In the genomic region with DNA sequence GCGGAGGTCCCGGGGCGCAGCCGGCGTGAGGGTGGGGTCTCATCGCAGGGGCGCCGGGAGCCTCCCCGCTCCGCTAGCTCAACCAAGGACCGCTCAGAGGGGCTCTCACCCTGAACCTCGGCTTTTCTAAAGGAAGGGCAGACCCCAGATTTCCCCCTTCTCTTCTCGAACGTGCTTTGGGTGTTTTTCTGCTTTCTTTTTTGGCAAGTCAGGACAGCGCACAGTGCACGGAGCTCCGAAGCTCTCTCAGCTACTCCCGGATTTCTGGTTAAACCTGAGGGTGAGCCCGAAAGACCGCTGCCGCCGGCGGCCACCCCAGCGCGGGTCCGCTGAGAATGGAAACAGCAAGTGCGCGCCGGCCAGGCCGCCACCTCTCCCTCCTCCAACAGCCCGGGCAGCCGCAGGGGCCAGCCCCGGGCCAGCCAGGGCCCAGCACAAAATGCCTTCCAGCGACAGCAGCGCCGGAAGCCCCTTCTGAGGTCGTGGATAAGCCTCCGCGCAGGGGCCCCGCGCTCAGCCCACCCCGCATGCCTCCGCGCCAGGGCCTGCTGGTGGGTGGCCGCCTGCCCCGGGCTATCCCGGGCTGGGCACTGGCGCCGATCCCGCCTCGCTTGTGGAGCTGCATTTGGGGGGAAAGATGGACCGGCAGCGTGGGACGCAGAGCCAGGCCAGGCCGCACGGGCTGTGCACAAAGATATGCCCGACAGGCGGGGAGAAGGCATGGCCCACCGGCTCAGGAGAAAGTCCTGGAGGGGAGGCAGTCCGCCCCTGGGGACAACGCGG, we compare ENCODE assay signal across 8 cellular contexts. TPM values are rescaled to one million over a fixed set of nuclear protein-coding genes. Genes with fewer than 3 reads are reported as not detected.
DNase-seq lines count a peak whose midpoint lies in the region; ATAC-seq, FAIRE-seq and TF ChIP-seq lines count a peak whose summit lies in the region.

No MANE protein-coding gene starts in this region.

- intact Hi-C loops in endothelial cell of umbilical vein (cut with micrococcal nuclease), result no loop called here

- dilution Hi-C loops in endothelial cell of umbilical vein (cut with MboI; ENCODE audit: extremely low pct_ligation_motif_present, low sequenced_read_pairs), result no loop called here

- ATAC-seq in GM19395 (IDR thresholded peaks at IDR 0.05; ENCODE audit: unreplicated experiment) (no peak), GM18498 (IDR thresholded peaks at IDR 0.05; ENCODE audit: unreplicated experiment) (no peak), GM18858 (IDR thresholded peaks at IDR 0.05; ENCODE audit: unreplicated experiment) (no peak)

- H3K9ac ChIP-seq in endothelial cell of umbilical vein (replicated peaks; ENCODE audit: extremely low read depth, insufficient read depth, low read length) (no peak overlapping the region), mucosa of stomach (ENCODE audit: low read length) (peak overlapping the region; percentile 59)

- FAIRE-seq in endothelial cell of umbilical vein (lab: Jason Lieb, UNC), result peak; percentile 8

- peaks cover 20% of the 10 kb centered on the region for H3K27me3 Mint-ChIP-seq in IgD-negative memory B cell

- peaks cover 11% of the 10 kb centered on the region for H3K36me3 Mint-ChIP-seq in IgD-negative memory B cell

- peaks cover 4% of the 10 kb centered on the region; the same call in 1 of the 2 replicates for H3K36me3 ChIP-seq in ACC112 (ENCODE audit: insufficient read depth, low read length)
- H3K36me3 ChIP-seq in endothelial cell of umbilical vein (ENCODE audit: control insufficient read depth in 2 of 2, extremely low read depth in 1 of 2, insufficient read depth in 2 of 2, low read length in 2 of 2), result peaks cover 6 to 8% of the 10 kb centered on the region in 2 experiments
- H3K36me3 ChIP-seq in mucosa of stomach (ENCODE audit: control insufficient read depth, insufficient read depth, low read length), result peaks cover under 1% of the 10 kb centered on the region

- POLR2A ChIA-PET in endothelial cell of umbilical vein (lab: Charles Lee), result no interaction called here

- no peaks in the 10 kb centered on the region for H3K9me1 ChIP-seq in endothelial cell of umbilical vein (replicated peaks; ENCODE audit: control insufficient read depth, extremely low read depth, insufficient read depth, low read length)

- H3K4me2 ChIP-seq in endothelial cell of umbilical vein (ENCODE audit: insufficient read depth, low read length), result peak overlapping the region; percentile 83

- H3K79me2 ChIP-seq in ACC112 (ENCODE audit: control insufficient read depth, insufficient read depth, low read length, unreplicated experiment), result no peaks in the 10 kb centered on the region
- no peaks in the 10 kb centered on the region for H3K79me2 ChIP-seq in endothelial cell of umbilical vein (ENCODE audit: control insufficient read depth, insufficient read depth, low read length)

- DNase-seq in endothelial cell of umbilical vein (ENCODE audit: low read depth, low spot score) (peak; percentile 25), NCI-H345 (lab: John Stamatoyannopoulos, UW) (no peak)

- TF ChIP-seq POLR2A in endothelial cell of umbilical vein (IDR thresholded peaks at IDR 0.05; ENCODE audit: low read depth, low read length), result no peak

- no peaks in the 10 kb centered on the region for H3K9me3 Mint-ChIP-seq in IgD-negative memory B cell

- H3K9me3 ChIP-seq in endothelial cell of umbilical vein (replicated peaks; ENCODE audit: control insufficient read depth, insufficient read depth, low read length) (no peaks in the 10 kb centered on the region), mucosa of stomach (ENCODE audit: control insufficient read depth, low read length) (no peaks in the 10 kb centered on the region)

- peaks cover 4 to 5% (median 5%) of the 10 kb centered on the region in 3 donors for H3K4me1 Mint-ChIP-seq in IgD-negative memory B cell

- no peak overlapping the region for H3K27ac Mint-ChIP-seq in IgD-negative memory B cell

- H4K20me1 ChIP-seq in endothelial cell of umbilical vein (replicated peaks; ENCODE audit: control insufficient read depth, extremely low read depth, insufficient read depth, low read length), result no peaks in the 10 kb centered on the region

- no TSS peak for BruUV-seq in endothelial cell of umbilical vein (replicated peaks; lab: Mats Ljungman, UMichigan)

- peak overlapping the region; percentile 85 for H2AFZ ChIP-seq in ACC112 (ENCODE audit: low read length, unreplicated experiment)
- H2AFZ ChIP-seq in endothelial cell of umbilical vein (ENCODE audit: low read depth, low read length), result peak overlapping the region; percentile 69

- no peak for TF ChIP-seq CTCF in endothelial cell of umbilical vein (IDR thresholded peaks at IDR 0.05; ENCODE audit: extremely low read depth in 1 of 2, insufficient read depth in 1 of 2, low read depth in 1 of 2, low read length in 2 of 2)

- H3K27ac ChIP-seq in ACC112 (ENCODE audit: low read depth, low read length), result no peak overlapping the region
- H3K27ac ChIP-seq in endothelial cell of umbilical vein (ENCODE audit: insufficient read depth, low read depth, low read length), result no peak overlapping the region

- no peaks in the 10 kb centered on the region; the same call in 1 of the 2 replicates for H3K27me3 ChIP-seq in ACC112 (ENCODE audit: insufficient read depth, low read length)
- no peaks in the 10 kb centered on the region for H3K27me3 ChIP-seq in endothelial cell of umbilical vein (ENCODE audit: control insufficient read depth in 2 of 2, insufficient read depth in 2 of 2, low read length in 2 of 2)
- peaks cover 34% of the 10 kb centered on the region for H3K27me3 ChIP-seq in mucosa of stomach (ENCODE audit: control insufficient read depth, insufficient read depth, low read length)

- H3K4me1 ChIP-seq in ACC112 (ENCODE audit: control insufficient read depth, insufficient read depth, low read length, unreplicated experiment) (no peaks in the 10 kb centered on the region), endothelial cell of umbilical vein (ENCODE audit: control insufficient read depth, extremely low read depth, insufficient read depth, low read length) (peaks cover 10% of the 10 kb centered on the region), mucosa of stomach (ENCODE audit: control insufficient read depth, insufficient read depth, low read length) (peaks cover 13% of the 10 kb centered on the region)

- peak overlapping the region; percentile 54 to 90 (median 74) for H3K4me3 Mint-ChIP-seq in IgD-negative memory B cell

- H3K4me3 ChIP-seq in ACC112 (ENCODE audit: low read depth, low read length) (peak overlapping the region; percentile 88), endothelial cell of umbilical vein (replicated peaks in 1 of 3; ENCODE audit: insufficient read depth in 1 of 3, low read depth in 1 of 3, low read length in 3 of 3) (peak overlapping the region; percentile 45 to 59 (median 57)), mucosa of stomach (ENCODE audit: low read length) (peak overlapping the region; percentile 31)

- CTCF ChIA-PET in endothelial cell of umbilical vein (lab: Charles Lee), result interaction anchor here (1.2 to 4.8 kb wide), 2 partner anchors 11 to 19 kb away, joined by 5 to 35 read pairs; no protein-coding TSS in a partner anchor

TF ChIP-seq in endothelial cell of umbilical vein, 7 proteins besides CTCF, POLR2A, EP300 and RAD21:
- TF ChIP-seq POLR2AphosphoS5 (IDR thresholded peaks at IDR 0.05; ENCODE audit: insufficient read depth, low read depth, low read length) (no peak), MAX (IDR thresholded peaks at IDR 0.05; ENCODE audit: insufficient read depth, insufficient read length) (no peak), GATA2 (IDR thresholded peaks at IDR 0.05; ENCODE audit: insufficient read depth, insufficient read length, low read depth, low read length) (no peak), FOS (IDR thresholded peaks at IDR 0.05; ENCODE audit: borderline replicate concordance, insufficient read depth, low read length) (no peak), EZH2 (IDR thresholded peaks at IDR 0.05; ENCODE audit: borderline replicate concordance, low read depth, low read length, severe bottlenecking) (no peak), MYC (IDR thresholded peaks at IDR 0.05; ENCODE audit: low read depth, low read length) (no peak), JUN (IDR thresholded peaks at IDR 0.05; ENCODE audit: borderline replicate concordance, insufficient read depth, insufficient read length, low read depth) (no peak)
TF ChIP-seq in endothelial cell of umbilical vein: peak in this region for 0.

RNA-seq across cellular contexts. Expression of gene OCA2, which starts 8.2 kb away (rescaled TPM):
- polyA plus RNA-seq in IgD-negative memory B cell, result not detected
- total RNA-seq in endothelial cell of umbilical vein, result not detected in 2 replicates
- polyA plus RNA-seq in endothelial cell of umbilical vein, result not detected in 2 replicates
- polyA plus RNA-seq in endothelial cell of umbilical vein (2011; cell fraction: cytosol; rRNA removed), result not detected in 2 replicates
- not detected in 2 replicates for polyA plus RNA-seq in endothelial cell of umbilical vein (2011; cell fraction: nucleus; rRNA removed)
- not detected in 2 replicates for polyA plus RNA-seq in endothelial cell of umbilical vein (2012)
- polyA minus RNA-seq in endothelial cell of umbilical vein, result 0.47 TPM in 1 of 2 replicates, not detected in the other
- polyA minus RNA-seq in endothelial cell of umbilical vein (2011; cell fraction: cytosol; rRNA and poly(A)+ RNA removed), result not detected
- not detected in 2 replicates for polyA minus RNA-seq in endothelial cell of umbilical vein (2011; cell fraction: nucleus; rRNA and poly(A)+ RNA removed)

Comparison
In these comparisons a context has a peak if more than half of its experiments do, and no peak if none do; other contexts are left out.
1. H3K4me3 ChIP-seq: peak in every context shown above with its lines; median percentile 88 in ACC112; 57 in endothelial cell of umbilical vein; 31 in mucosa of stomach.